Comparison of ENCODE assay signal across 28 cellular contexts in the genomic region with DNA sequence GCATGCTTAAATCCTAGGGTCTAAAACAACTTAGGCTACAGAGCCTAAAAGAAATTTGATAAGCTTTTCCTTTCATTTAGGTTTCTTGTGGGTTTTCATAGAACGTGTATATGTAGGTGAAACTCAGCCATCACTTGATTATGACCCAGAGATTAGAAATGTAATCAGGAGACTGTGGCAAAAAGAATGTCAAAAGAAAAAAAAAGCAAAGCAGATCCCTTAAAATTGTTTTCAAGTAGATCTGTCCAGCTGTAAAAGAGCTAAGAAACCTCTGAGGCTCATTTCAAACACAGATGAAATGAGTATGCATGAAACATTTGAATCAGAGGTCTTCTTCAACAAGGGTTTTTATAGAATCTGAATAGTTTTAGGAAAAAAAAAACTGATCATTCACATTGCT.
DNase-seq lines count a peak whose midpoint lies in the region; ATAC-seq, FAIRE-seq and TF ChIP-seq lines count a peak whose summit lies in the region.
"Had no signal": no experiment of that assay in that cellular context is flagged by ENCODE, and none has a peak within 500 bp of the region (broad histone marks: within the 10 kb centered on the region; RNA-seq: fewer than 3 reads in every experiment).

No MANE protein-coding gene starts in this region.

- no peak overlapping the region for H3K23ac ChIP-seq in trophoblast cell (ENCODE audit: low read length)

- peak overlapping the region; percentile 19 for H3K27ac ChIP-seq in KOPT-K1 (ENCODE audit: low read depth, low read length, poor library complexity, severe bottlenecking)
- H3K27ac ChIP-seq in smooth muscle cell (ENCODE audit: low read depth): no peak overlapping the region
- H3K27ac ChIP-seq in trophoblast cell (ENCODE audit: low read depth, low read length): no peak overlapping the region
- H3K27ac ChIP-seq: C4-2B, KMS-11, RWPE1 had no signal

- no peak overlapping the region for H4K91ac ChIP-seq in trophoblast cell (ENCODE audit: low read depth, low read length)

- no peak overlapping the region for H3K4ac ChIP-seq in trophoblast cell (ENCODE audit: low read depth, low read length)

- no peaks in the 10 kb centered on the region for H3K36me3 Mint-ChIP-seq in activated T-cell treated with anti-CD3 and anti-CD28 coated beads, Interleukin-2, amount 50 U/mL, for 72 hours (ENCODE audit: insufficient read depth in 2 of 2)
- H3K36me3 Mint-ChIP-seq in activated T-helper 17 cell treated with anti-CD3 and anti-CD28 coated beads, Interleukin-2, amount 50 U/mL, for 72 hours (ENCODE audit: low read depth): no peaks in the 10 kb centered on the region
- H3K36me3 Mint-ChIP-seq: CD8-positive, alpha-beta memory T cell had no signal

- no peak for TF ChIP-seq CTCF in smooth muscle cell (IDR thresholded peaks at IDR 0.05; ENCODE audit: borderline replicate concordance, insufficient read depth, poor library complexity, severe bottlenecking)

- no peak overlapping the region for H3K9ac ChIP-seq in smooth muscle cell (ENCODE audit: low read depth)
- H3K9ac ChIP-seq in trophoblast cell (ENCODE audit: low read length): no peak overlapping the region
- H3K9ac ChIP-seq: KMS-11 had no signal

- H4K20me1 ChIP-seq in smooth muscle cell (ENCODE audit: low read depth): no peaks in the 10 kb centered on the region

- no peak overlapping the region for H2BK120ac ChIP-seq in trophoblast cell (ENCODE audit: insufficient read depth, low read length, poor library complexity)

- H3F3A ChIP-seq in smooth muscle cell (ENCODE audit: low read depth): peaks cover 4% of the 10 kb centered on the region

- H3K36me3 ChIP-seq in KOPT-K1 (ENCODE audit: insufficient read depth, low read length): no peaks in the 10 kb centered on the region
- no peaks in the 10 kb centered on the region for H3K36me3 ChIP-seq in smooth muscle cell (ENCODE audit: low read depth)
- H3K36me3 ChIP-seq in trophoblast cell (ENCODE audit: control insufficient read depth in 1 of 2, insufficient read depth in 2 of 2, low read length in 2 of 2): no peaks in the 10 kb centered on the region

- H3K27ac Mint-ChIP-seq in activated T-cell treated with anti-CD3 and anti-CD28 coated beads, Interleukin-2, amount 50 U/mL, for 72 hours: no peak overlapping the region
- H3K27ac Mint-ChIP-seq in activated T-helper 17 cell treated with anti-CD3 and anti-CD28 coated beads, Interleukin-2, amount 50 U/mL, for 72 hours: peak overlapping the region; percentile 5
- H3K27ac Mint-ChIP-seq: CD8-positive, alpha-beta memory T cell; IgD-negative memory B cell had no signal

- no peak for FAIRE-seq in frontal cortex (lab: Jason Lieb, UNC)
- FAIRE-seq: GM12878, H1 had no signal

- no peak overlapping the region for H3K18ac ChIP-seq in trophoblast cell (ENCODE audit: low read length)

- H4K12ac ChIP-seq in trophoblast cell (ENCODE audit: low read depth, low read length): no peak overlapping the region

- H3K4me3 Mint-ChIP-seq in activated T-cell treated with anti-CD3 and anti-CD28 coated beads, Interleukin-2, amount 50 U/mL, for 72 hours: peak overlapping the region in 1 of 2 donors; percentile 26
- H3K4me3 Mint-ChIP-seq in activated T-helper 17 cell treated with anti-CD3 and anti-CD28 coated beads, Interleukin-2, amount 50 U/mL, for 72 hours: peak overlapping the region; percentile 6
- H3K4me3 Mint-ChIP-seq: CD8-positive, alpha-beta memory T cell; IgD-negative memory B cell had no signal

- no peaks in the 10 kb centered on the region for H3K79me1 ChIP-seq in trophoblast cell (ENCODE audit: low read length)

- H2AFZ ChIP-seq in smooth muscle cell (ENCODE audit: low read depth) (peak overlapping the region; percentile 20), trophoblast cell (ENCODE audit: insufficient read depth, low read length, poor library complexity) (no peak overlapping the region)

- H3K27me3 ChIP-seq in smooth muscle cell (ENCODE audit: low read depth) (no peaks in the 10 kb centered on the region), trophoblast cell (ENCODE audit: insufficient read depth, low read length) (no peaks in the 10 kb centered on the region)

- no peak overlapping the region for H3K4me2 ChIP-seq in smooth muscle cell
- no peak overlapping the region for H3K4me2 ChIP-seq in trophoblast cell (ENCODE audit: low read length)
- H3K4me2 ChIP-seq: KMS-11 had no signal

- H3K4me1 Mint-ChIP-seq in activated T-cell treated with anti-CD3 and anti-CD28 coated beads, Interleukin-2, amount 50 U/mL, for 72 hours (ENCODE audit: low read depth): peaks cover 28% of the 10 kb centered on the region
- peaks cover 15% of the 10 kb centered on the region for H3K4me1 Mint-ChIP-seq in activated T-helper 17 cell treated with anti-CD3 and anti-CD28 coated beads, Interleukin-2, amount 50 U/mL, for 72 hours

- H3K9me3 Mint-ChIP-seq in activated T-cell treated with anti-CD3 and anti-CD28 coated beads, Interleukin-2, amount 50 U/mL, for 72 hours: no peaks in the 10 kb centered on the region
- H3K9me3 Mint-ChIP-seq in activated T-helper 17 cell treated with anti-CD3 and anti-CD28 coated beads, Interleukin-2, amount 50 U/mL, for 72 hours: no peaks in the 10 kb centered on the region
- H3K9me3 Mint-ChIP-seq: CD8-positive, alpha-beta memory T cell; IgD-negative memory B cell had no signal

- H3K79me2 ChIP-seq in smooth muscle cell (ENCODE audit: low read depth): no peaks in the 10 kb centered on the region
- H3K79me2 ChIP-seq in trophoblast cell (ENCODE audit: control insufficient read depth, insufficient read depth, low read length, poor library complexity): no peaks in the 10 kb centered on the region

- H3K27me3 Mint-ChIP-seq in activated T-cell treated with anti-CD3 and anti-CD28 coated beads, Interleukin-2, amount 50 U/mL, for 72 hours (ENCODE audit: low read depth): peaks cover 32% of the 10 kb centered on the region
- peaks cover 10% of the 10 kb centered on the region for H3K27me3 Mint-ChIP-seq in activated T-helper 17 cell treated with anti-CD3 and anti-CD28 coated beads, Interleukin-2, amount 50 U/mL, for 72 hours

- no peak overlapping the region for H3K14ac ChIP-seq in trophoblast cell (ENCODE audit: low read length)

- no peak overlapping the region for H2AK5ac ChIP-seq in trophoblast cell (ENCODE audit: low read length)

- H2BK5ac ChIP-seq in trophoblast cell (ENCODE audit: low read depth, low read length, poor library complexity): no peak overlapping the region

- H2BK12ac ChIP-seq in trophoblast cell (ENCODE audit: low read length): no peak overlapping the region

- no peak overlapping the region for H4K8ac ChIP-seq in trophoblast cell (ENCODE audit: low read depth, low read length)

- H3K4me1 ChIP-seq in smooth muscle cell (ENCODE audit: low read depth) (peaks cover 11% of the 10 kb centered on the region), trophoblast cell (ENCODE audit: control insufficient read depth in 1 of 2, insufficient read depth in 2 of 2, low read length in 2 of 2) (peaks cover 0 to 3% of the 10 kb centered on the region in 2 experiments)

- ATAC-seq in activated T-cell treated with anti-CD3 and anti-CD28 coated beads, Interleukin-2, amount 50 U/mL, for 72 hours (replicated peaks in 1 of 2): peak; percentile 51 to 62
- peak; percentile 45 for ATAC-seq in activated T-helper 17 cell treated with anti-CD3 and anti-CD28 coated beads, Interleukin-2, amount 50 U/mL, for 72 hours (replicated peaks)
- ATAC-seq: Panc1 had no signal

- H3K4me3 ChIP-seq in smooth muscle cell (no peak overlapping the region), trophoblast cell (ENCODE audit: low read depth, low read length) (no peak overlapping the region)
- H3K4me3 ChIP-seq: GM12878 had no signal

- DNase-seq in activated T-cell treated with anti-CD3 and anti-CD28 coated beads, Interleukin-2, amount 50 U/mL, for 72 hours: no peak
- no peak for DNase-seq in activated T-cell treated with anti-CD3 and anti-CD28 coated beads, Interleukin-2, amount 50 U/mL, for 48 hours
- DNase-seq in smooth muscle cell (lab: John Stamatoyannopoulos, UW; ENCODE audit: unreplicated experiment) (no peak), trophoblast cell (no peak), NCI-H2081 treated with DMSO at 0.1 percent for 48 hours (lab: John Stamatoyannopoulos, UW) (no peak), frontal cortex (ENCODE audit: low spot score in 2 of 2) (no peak)
- DNase-seq: CD8-positive, alpha-beta memory T cell; DMS 273 treated with DMSO at 0.1 percent for 48 hours; DMS79; EL; GDM1; HCEC 1CT; NCI-H1048; NCI-H1417; NCI-H1694; NCI-H2029 treated with DMSO at 0.1 percent for 48 hours; NCI-H2227 treated with DMSO at 0.1 percent for 48 hours; NCI-H526 treated with DMSO at 0.1 percent for 48 hours; SHP77 had no signal

- H3K9me3 ChIP-seq in KOPT-K1 (ENCODE audit: insufficient read depth, low read length, poor library complexity, severe bottlenecking): no peaks in the 10 kb centered on the region
- H3K9me3 ChIP-seq in smooth muscle cell (replicated peaks; ENCODE audit: low read depth): no peaks in the 10 kb centered on the region
- H3K9me3 ChIP-seq in trophoblast cell (ENCODE audit: insufficient read depth, low read depth, low read length): no peaks in the 10 kb centered on the region

- 39% methylated on average over 1 of the region's 1 CpG for WGBS in smooth muscle cell (ENCODE audit: low lambda C conversion rate)
- no CpG with 5 or more reads among the region's 1 CpG for WGBS in trophoblast cell (ENCODE audit: extremely low coverage, insufficient coverage, insufficient read length)
